30 cellular contexts compared by ENCODE assay signal in genomic region chr4:141571793-141572192, GRCh38.
"Had no signal": no experiment of that assay in that cellular context is flagged by ENCODE, and none has a peak within 500 bp of the region (broad histone marks: within the 10 kb centered on the region; RNA-seq: fewer than 3 reads in every experiment).

No MANE protein-coding gene starts in this region.

- H3K4me3 Mint-ChIP-seq: activated CD4-positive, alpha-beta T cell treated with anti-CD3 and anti-CD28 coated beads for 36 hours; activated CD4-positive, alpha-beta T cell treated with anti-CD3 and anti-CD28 coated beads, Interleukin-2, amount 10 ng/mL, durations not matched to agents 7 days and 5 days; activated CD8-positive, alpha-beta T cell treated with anti-CD3 and anti-CD28 coated beads, Interleukin-2, amount 10 ng/mL, durations not matched to agents 7 days and 5 days; activated naive CD4-positive, alpha-beta T cell treated with anti-CD3 and anti-CD28 coated beads for 36 hours; activated T-cell treated with anti-CD3 and anti-CD28 coated beads, Interleukin-2, amount 50 U/mL, for 24 hours; activated T-helper 1 cell treated with anti-CD3 and anti-CD28 coated beads, Interleukin-12 subunit alpha, Interleukin-12 subunit beta, Interleukin-2, Interleukin-4 antibody, amounts not matched to agents 30 ng/mL and 10 ng/mL and 1 ng/mL, durations not matched to agents 14 hours and 24 hours and 36 hours; T-helper 1 cell treated with Interleukin-12 subunit alpha and Interleukin-12 subunit beta and Interleukin-4 antibody, amounts not matched to agents 30 μg/mL and 1 μg/mL, for 36 hours; T-helper 2 cell treated with Interferon-gamma antibody and Interleukin-4, amounts not matched to agents 5 μg/mL and 100 μg/mL, for 36 hours; WTC11 had no signal

- H3K36me3 Mint-ChIP-seq: activated naive CD4-positive, alpha-beta T cell treated with anti-CD3 and anti-CD28 coated beads, Interleukin-2, amount 50 U/mL, for 72 hours; WTC11 had no signal

- H3K4me3 ChIP-seq: adrenal gland, body of pancreas, breast epithelium, PC-9 had no signal

- H3K9me3 Mint-ChIP-seq: activated CD4-positive, alpha-beta T cell treated with anti-CD3 and anti-CD28 coated beads, Interleukin-2, amount 10 ng/mL, durations not matched to agents 7 days and 5 days; activated naive CD4-positive, alpha-beta T cell treated with anti-CD3 and anti-CD28 coated beads for 36 hours; activated naive CD4-positive, alpha-beta T cell treated with anti-CD3 and anti-CD28 coated beads, Interleukin-2, amount 50 U/mL, for 72 hours; activated T-cell treated with anti-CD3 and anti-CD28 coated beads, Interleukin-2, amount 50 U/mL, for 24 hours; activated T-helper 1 cell treated with anti-CD3 and anti-CD28 coated beads, Interleukin-12 subunit alpha, Interleukin-12 subunit beta, Interleukin-2, Interleukin-4 antibody, amounts not matched to agents 30 ng/mL and 10 ng/mL and 1 ng/mL, durations not matched to agents 14 hours and 24 hours and 36 hours; T-helper 1 cell treated with Interleukin-12 subunit alpha and Interleukin-12 subunit beta and Interleukin-4 antibody, amounts not matched to agents 30 μg/mL and 1 μg/mL, for 36 hours; T-helper 2 cell treated with Interferon-gamma antibody and Interleukin-4, amounts not matched to agents 5 μg/mL and 100 μg/mL, for 36 hours; WTC11 had no signal

- H3K4me2 ChIP-seq: PC-9 had no signal

- H2AFZ ChIP-seq: PC-9 had no signal

- H3K27ac Mint-ChIP-seq: activated CD4-positive, alpha-beta T cell treated with anti-CD3 and anti-CD28 coated beads for 36 hours; activated CD4-positive, alpha-beta T cell treated with anti-CD3 and anti-CD28 coated beads, Interleukin-2, amount 10 ng/mL, durations not matched to agents 7 days and 5 days; activated CD8-positive, alpha-beta T cell treated with anti-CD3 and anti-CD28 coated beads, Interleukin-2, amount 10 ng/mL, durations not matched to agents 7 days and 5 days; activated naive CD4-positive, alpha-beta T cell treated with anti-CD3 and anti-CD28 coated beads for 36 hours; activated naive CD4-positive, alpha-beta T cell treated with anti-CD3 and anti-CD28 coated beads, Interleukin-2, amount 50 U/mL, for 72 hours; activated T-cell treated with anti-CD3 and anti-CD28 coated beads, Interleukin-2, amount 50 U/mL, for 24 hours; activated T-helper 1 cell treated with anti-CD3 and anti-CD28 coated beads, Interleukin-12 subunit alpha, Interleukin-12 subunit beta, Interleukin-2, Interleukin-4 antibody, amounts not matched to agents 30 ng/mL and 10 ng/mL and 1 ng/mL, durations not matched to agents 14 hours and 24 hours and 36 hours; T-helper 1 cell treated with Interleukin-12 subunit alpha and Interleukin-12 subunit beta and Interleukin-4 antibody, amounts not matched to agents 30 μg/mL and 1 μg/mL, for 36 hours; T-helper 2 cell treated with Interferon-gamma antibody and Interleukin-4, amounts not matched to agents 5 μg/mL and 100 μg/mL, for 36 hours; WTC11 had no signal

- ATAC-seq: activated CD4-positive, alpha-beta T cell treated with anti-CD3 and anti-CD28 coated beads for 36 hours; activated CD4-positive, CD25-positive, alpha-beta regulatory T cell treated with anti-CD3 and anti-CD28 coated beads, Interleukin-2, amount 50 U/mL, for 24 hours; activated CD8-positive, alpha-beta T cell treated with anti-CD3 and anti-CD28 coated beads, Interleukin-2, amount 10 ng/mL, durations not matched to agents 7 days and 5 days; activated naive CD4-positive, alpha-beta T cell treated with anti-CD3 and anti-CD28 coated beads, Interleukin-2, amount 50 U/mL, for 72 hours; body of pancreas; Right ventricle myocardium inferior; WTC11 had no signal

- H3K27ac ChIP-seq: adrenal gland, body of pancreas, breast epithelium, PC-9, RWPE1 had no signal

- H3K4me1 ChIP-seq: adrenal gland, breast epithelium had no signal

- H3K36me3 ChIP-seq: adrenal gland, breast epithelium had no signal

- H3K9me3 ChIP-seq: adrenal gland, body of pancreas, breast epithelium had no signal

- H3K27me3 Mint-ChIP-seq: activated CD4-positive, alpha-beta T cell treated with anti-CD3 and anti-CD28 coated beads for 36 hours; activated CD4-positive, alpha-beta T cell treated with anti-CD3 and anti-CD28 coated beads, Interleukin-2, amount 10 ng/mL, durations not matched to agents 7 days and 5 days; activated T-cell treated with anti-CD3 and anti-CD28 coated beads, Interleukin-2, amount 50 U/mL, for 24 hours had no signal

- H3K4me1 Mint-ChIP-seq: activated CD4-positive, alpha-beta T cell treated with anti-CD3 and anti-CD28 coated beads for 36 hours; activated CD4-positive, alpha-beta T cell treated with anti-CD3 and anti-CD28 coated beads, Interleukin-2, amount 10 ng/mL, durations not matched to agents 7 days and 5 days had no signal

- H3K27me3 ChIP-seq: adrenal gland, body of pancreas, breast epithelium had no signal

- DNase-seq: activated CD4-positive, alpha-beta T cell treated with anti-CD3 and anti-CD28 coated beads for 36 hours; activated CD4-positive, alpha-beta T cell treated with anti-CD3 and anti-CD28 coated beads, Interleukin-2, amount 10 ng/mL, durations not matched to agents 7 days and 5 days; activated CD4-positive, alpha-beta T cell treated with anti-CD3 and anti-CD28 coated beads, Interleukin-2, amount 50 U/mL, for 48 hours; activated CD8-positive, alpha-beta T cell treated with anti-CD3 and anti-CD28 coated beads, Interleukin-2, amount 10 ng/mL, durations not matched to agents 7 days and 5 days; activated gamma-delta T cell treated with Interleukin-2 at 50 U/mL for 16 hours; activated naive CD4-positive, alpha-beta T cell treated with anti-CD3 and anti-CD28 coated beads for 36 hours; activated T-cell treated with anti-CD3 and anti-CD28 coated beads, Interleukin-2, amount 50 U/mL, for 24 hours; adrenal gland; body of pancreas; NCI-H1105; NCI-H1436 treated with DMSO at 0.1 percent for 48 hours; NCI-H187; NCI-H2029 treated with DMSO at 0.1 percent for 48 hours; NCI-H2107; NCI-H2171; NCI-H510A; NCI-H526; NCI-H748 treated with DMSO at 0.1 percent for 48 hours; NK-92 treated with Interleukin-12 subunit alpha and Interleukin-12 subunit beta, amount 100 ng/mL, for 24 hours; PC-9; SIG-M5 had no signal
